1 cellular context compared by ENCODE assay signal in the genomic region with DNA sequence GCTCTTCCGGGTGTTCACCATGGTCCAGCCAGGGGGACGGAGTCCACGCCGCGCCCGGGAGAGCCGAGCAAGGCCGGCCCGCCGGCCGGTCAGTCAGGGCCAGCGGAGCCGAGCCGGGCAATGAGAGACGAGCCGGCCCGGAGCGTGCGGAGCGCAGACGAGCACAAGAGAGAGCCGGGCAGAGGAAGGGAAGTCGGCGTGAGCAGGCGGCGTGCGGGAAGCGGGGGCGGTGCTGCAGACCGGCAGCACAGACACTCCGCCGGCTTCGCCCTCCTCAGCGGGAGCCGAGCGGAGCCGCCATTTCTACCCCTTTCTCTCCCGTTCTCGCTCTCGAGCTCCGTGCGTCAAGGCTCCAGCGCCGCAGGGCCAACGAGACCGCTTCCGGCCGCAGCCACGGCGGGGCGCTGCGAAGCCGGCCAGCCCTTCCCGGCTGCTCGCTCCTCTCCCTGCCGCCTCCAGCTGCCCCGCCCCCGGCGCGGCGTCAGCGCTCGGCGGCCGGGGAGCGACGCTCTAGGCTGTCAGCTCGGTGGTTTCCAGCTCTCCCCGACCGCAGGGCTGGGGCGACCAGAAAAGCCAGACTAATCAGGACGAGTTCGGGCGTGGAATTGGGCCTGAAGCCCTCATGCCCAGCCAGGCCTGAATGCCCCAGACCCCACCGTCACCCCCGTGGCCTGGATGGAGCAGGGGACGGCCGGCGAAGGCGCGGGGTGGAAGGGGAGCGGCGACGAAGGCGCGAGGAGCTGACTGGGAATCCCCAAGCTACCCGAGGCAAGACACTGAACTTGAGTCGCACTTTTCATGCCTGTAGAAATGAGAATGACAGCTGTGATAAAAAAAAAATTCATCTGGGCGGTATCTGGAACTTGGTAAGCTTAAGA.
TF ChIP-seq lines count a peak whose summit lies in the region.

TSS of gene ATAD2B (minus strand) at position 374 of the 878 bp plus-strand sequence. CDS start at position 21, 353 bp downstream.

TF ChIP-seq in K562, 482 proteins besides CTCF, POLR2A, EP300 and RAD21 (continued from another document and continues in another):
- TF ChIP-seq, protein P1, sequence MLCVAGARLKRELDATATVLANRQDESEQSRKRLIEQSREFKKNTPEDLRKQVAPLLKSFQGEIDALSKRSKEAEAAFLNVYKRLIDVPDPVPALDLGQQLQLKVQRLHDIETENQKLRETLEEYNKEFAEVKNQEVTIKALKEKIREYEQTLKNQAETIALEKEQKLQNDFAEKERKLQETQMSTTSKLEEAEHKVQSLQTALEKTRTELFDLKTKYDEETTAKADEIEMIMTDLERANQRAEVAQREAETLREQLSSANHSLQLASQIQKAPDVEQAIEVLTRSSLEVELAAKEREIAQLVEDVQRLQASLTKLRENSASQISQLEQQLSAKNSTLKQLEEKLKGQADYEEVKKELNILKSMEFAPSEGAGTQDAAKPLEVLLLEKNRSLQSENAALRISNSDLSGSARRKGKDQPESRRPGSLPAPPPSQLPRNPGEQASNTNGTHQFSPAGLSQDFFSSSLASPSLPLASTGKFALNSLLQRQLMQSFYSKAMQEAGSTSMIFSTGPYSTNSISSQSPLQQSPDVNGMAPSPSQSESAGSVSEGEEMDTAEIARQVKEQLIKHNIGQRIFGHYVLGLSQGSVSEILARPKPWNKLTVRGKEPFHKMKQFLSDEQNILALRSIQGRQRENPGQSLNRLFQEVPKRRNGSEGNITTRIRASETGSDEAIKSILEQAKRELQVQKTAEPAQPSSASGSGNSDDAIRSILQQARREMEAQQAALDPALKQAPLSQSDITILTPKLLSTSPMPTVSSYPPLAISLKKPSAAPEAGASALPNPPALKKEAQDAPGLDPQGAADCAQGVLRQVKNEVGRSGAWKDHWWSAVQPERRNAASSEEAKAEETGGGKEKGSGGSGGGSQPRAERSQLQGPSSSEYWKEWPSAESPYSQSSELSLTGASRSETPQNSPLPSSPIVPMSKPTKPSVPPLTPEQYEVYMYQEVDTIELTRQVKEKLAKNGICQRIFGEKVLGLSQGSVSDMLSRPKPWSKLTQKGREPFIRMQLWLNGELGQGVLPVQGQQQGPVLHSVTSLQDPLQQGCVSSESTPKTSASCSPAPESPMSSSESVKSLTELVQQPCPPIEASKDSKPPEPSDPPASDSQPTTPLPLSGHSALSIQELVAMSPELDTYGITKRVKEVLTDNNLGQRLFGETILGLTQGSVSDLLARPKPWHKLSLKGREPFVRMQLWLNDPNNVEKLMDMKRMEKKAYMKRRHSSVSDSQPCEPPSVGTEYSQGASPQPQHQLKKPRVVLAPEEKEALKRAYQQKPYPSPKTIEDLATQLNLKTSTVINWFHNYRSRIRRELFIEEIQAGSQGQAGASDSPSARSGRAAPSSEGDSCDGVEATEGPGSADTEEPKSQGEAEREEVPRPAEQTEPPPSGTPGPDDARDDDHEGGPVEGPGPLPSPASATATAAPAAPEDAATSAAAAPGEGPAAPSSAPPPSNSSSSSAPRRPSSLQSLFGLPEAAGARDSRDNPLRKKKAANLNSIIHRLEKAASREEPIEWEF (CRISPR knock-in tag; IDR thresholded peaks at IDR 0.05): no peak
- TF ChIP-seq ZFP30 (CRISPR knock-in tag; IDR thresholded peaks at IDR 0.05; ENCODE audit: borderline replicate concordance): no peak
- TF ChIP-seq, protein P2, sequence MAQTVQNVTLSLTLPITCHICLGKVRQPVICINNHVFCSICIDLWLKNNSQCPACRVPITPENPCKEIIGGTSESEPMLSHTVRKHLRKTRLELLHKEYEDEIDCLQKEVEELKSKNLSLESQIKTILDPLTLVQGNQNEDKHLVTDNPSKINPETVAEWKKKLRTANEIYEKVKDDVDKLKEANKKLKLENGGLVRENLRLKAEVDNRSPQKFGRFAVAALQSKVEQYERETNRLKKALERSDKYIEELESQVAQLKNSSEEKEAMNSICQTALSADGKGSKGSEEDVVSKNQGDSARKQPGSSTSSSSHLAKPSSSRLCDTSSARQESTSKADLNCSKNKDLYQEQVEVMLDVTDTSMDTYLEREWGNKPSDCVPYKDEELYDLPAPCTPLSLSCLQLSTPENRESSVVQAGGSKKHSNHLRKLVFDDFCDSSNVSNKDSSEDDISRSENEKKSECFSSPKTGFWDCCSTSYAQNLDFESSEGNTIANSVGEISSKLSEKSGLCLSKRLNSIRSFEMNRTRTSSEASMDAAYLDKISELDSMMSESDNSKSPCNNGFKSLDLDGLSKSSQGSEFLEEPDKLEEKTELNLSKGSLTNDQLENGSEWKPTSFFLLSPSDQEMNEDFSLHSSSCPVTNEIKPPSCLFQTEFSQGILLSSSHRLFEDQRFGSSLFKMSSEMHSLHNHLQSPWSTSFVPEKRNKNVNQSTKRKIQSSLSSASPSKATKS (CRISPR knock-in tag; IDR thresholded peaks at IDR 0.05): no peak
- peak; percentile 65 for TF ChIP-seq POLR2H (tag; IDR thresholded peaks at IDR 0.05; ENCODE audit: low read depth)
- TF ChIP-seq, protein P3, sequence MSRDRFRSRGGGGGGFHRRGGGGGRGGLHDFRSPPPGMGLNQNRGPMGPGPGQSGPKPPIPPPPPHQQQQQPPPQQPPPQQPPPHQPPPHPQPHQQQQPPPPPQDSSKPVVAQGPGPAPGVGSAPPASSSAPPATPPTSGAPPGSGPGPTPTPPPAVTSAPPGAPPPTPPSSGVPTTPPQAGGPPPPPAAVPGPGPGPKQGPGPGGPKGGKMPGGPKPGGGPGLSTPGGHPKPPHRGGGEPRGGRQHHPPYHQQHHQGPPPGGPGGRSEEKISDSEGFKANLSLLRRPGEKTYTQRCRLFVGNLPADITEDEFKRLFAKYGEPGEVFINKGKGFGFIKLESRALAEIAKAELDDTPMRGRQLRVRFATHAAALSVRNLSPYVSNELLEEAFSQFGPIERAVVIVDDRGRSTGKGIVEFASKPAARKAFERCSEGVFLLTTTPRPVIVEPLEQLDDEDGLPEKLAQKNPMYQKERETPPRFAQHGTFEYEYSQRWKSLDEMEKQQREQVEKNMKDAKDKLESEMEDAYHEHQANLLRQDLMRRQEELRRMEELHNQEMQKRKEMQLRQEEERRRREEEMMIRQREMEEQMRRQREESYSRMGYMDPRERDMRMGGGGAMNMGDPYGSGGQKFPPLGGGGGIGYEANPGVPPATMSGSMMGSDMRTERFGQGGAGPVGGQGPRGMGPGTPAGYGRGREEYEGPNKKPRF (IDR thresholded peaks at IDR 0.05; ENCODE audit: low read depth, low read length): no peak
- peak; percentile 88 for TF ChIP-seq EP400 (IDR thresholded peaks at IDR 0.05)
- TF ChIP-seq CBFA2T2 (conservative IDR thresholded peaks at IDR 0.05): no peak
- no peak for TF ChIP-seq ZNF518B (CRISPR knock-in tag; IDR thresholded peaks at IDR 0.05)
- TF ChIP-seq ZNF707 (CRISPR knock-in tag; conservative IDR thresholded peaks at IDR 0.05): no peak
- no peak for TF ChIP-seq NCOA6 (IDR thresholded peaks at IDR 0.05)
- no peak for TF ChIP-seq RHOXF2B (CRISPR knock-in tag; conservative IDR thresholded peaks at IDR 0.05)
- no peak for TF ChIP-seq ZNF165 (CRISPR knock-in tag; IDR thresholded peaks at IDR 0.05; ENCODE audit: borderline replicate concordance)
- TF ChIP-seq PHF20 (IDR thresholded peaks at IDR 0.05; ENCODE audit: partially characterized antibody): peak; percentile 78
- TF ChIP-seq ZNF766 (CRISPR knock-in tag; conservative IDR thresholded peaks at IDR 0.05): peak; percentile 43; the same call in 1 of the 2 replicates
- peak; percentile 53; the same call in 1 of the 2 replicates for TF ChIP-seq CBX5 (IDR thresholded peaks at IDR 0.05; ENCODE audit: borderline replicate concordance, low read depth)
- no peak for TF ChIP-seq ZBTB7A (IDR thresholded peaks at IDR 0.05; ENCODE audit: borderline replicate concordance, control insufficient read depth, low read depth, low read length)
- peak; percentile 42; the same call in 1 of the 2 replicates for TF ChIP-seq FOSL1 (tag; conservative IDR thresholded peaks at IDR 0.05)
- no peak for TF ChIP-seq KLF10 (CRISPR knock-in tag; IDR thresholded peaks at IDR 0.05)
- TF ChIP-seq, protein P4, sequence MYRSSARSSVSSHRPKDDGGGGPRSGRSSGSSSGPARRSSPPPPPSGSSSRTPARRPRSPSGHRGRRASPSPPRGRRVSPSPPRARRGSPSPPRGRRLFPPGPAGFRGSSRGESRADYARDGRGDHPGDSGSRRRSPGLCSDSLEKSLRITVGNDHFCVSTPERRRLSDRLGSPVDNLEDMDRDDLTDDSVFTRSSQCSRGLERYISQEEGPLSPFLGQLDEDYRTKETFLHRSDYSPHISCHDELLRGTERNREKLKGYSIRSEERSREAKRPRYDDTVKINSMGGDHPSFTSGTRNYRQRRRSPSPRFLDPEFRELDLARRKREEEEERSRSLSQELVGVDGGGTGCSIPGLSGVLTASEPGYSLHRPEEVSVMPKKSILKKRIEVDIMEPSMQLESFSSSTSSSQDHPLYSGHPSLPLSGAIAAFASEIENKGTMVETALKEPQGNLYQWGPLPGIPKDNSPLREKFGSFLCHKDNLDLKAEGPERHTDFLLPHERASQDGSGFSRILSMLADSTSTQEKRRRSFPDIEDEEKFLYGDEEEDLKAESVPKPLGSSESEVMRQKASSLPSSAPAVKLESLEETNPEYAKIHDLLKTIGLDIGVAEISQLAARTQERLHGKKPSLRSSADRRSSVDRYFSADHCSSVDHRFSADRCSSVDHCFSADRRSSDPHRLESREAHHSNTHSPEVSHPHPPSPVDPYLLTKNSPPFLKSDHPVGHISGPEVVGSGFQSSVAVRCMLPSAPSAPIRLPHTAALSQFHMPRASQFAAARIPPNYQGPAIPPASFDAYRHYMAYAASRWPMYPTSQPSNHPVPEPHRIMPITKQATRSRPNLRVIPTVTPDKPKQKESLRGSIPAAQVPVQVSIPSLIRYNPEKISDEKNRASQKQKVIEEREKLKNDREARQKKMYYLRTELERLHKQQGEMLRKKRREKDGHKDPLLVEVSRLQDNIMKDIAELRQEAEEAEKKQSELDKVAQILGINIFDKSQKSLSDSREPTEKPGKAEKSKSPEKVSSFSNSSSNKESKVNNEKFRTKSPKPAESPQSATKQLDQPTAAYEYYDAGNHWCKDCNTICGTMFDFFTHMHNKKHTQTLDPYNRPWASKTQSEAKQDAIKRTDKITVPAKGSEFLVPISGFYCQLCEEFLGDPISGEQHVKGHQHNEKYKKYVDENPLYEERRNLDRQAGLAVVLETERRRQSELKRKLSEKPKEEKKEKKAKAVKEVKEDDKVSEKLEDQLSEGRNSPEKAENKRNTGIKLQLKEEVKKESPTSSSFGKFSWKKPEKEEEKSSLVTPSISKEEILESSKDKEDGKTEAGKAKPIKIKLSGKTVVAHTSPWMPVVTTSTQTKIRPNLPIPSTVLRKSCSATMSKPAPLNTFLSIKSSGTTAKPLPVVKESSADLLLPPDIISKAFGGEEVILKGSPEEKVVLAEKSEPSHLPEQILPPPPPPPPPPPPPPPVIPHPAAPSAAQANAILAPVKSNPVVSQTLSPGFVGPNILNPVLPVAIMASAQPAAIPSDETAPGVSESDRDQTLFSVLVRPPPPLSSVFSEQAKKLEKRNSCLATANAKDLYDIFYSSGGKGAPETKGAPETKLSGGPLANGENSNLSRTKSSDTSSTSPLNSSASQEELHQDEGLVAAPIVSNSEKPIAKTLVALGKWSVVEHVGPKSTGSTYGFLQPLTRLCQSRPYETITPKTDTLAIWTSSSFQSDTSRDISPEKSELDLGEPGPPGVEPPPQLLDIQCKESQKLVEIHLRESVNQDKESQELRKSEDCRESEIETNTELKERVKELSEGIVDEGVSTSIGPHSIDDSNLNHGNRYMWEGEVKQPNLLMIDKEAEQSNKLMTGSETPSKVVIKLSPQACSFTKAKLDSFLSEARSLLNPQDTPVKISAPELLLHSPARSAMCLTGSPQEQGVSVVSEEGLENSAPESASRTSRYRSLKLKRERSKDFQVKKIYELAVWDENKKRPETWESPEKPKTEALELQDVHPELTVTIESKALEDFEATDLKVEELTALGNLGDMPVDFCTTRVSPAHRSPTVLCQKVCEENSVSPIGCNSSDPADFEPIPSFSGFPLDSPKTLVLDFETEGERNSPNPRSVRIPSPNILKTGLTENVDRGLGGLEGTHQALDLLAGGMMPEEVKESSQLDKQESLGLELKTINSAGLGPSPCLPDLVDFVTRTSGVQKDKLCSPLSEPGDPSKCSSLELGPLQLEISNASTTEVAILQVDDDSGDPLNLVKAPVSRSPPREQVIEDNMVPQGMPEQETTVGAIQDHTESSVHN (IDR thresholded peaks at IDR 0.05; ENCODE audit: borderline replicate concordance in 1 of 2, low read depth in 1 of 2): no peak
- no peak for TF ChIP-seq ZNF717 (CRISPR knock-in tag; IDR thresholded peaks at IDR 0.05)
- peak; percentile 80 for TF ChIP-seq POLR2AphosphoS5 (IDR thresholded peaks at IDR 0.05; ENCODE audit: control insufficient read depth, insufficient read depth, low read depth, low read length)
- peak; percentile 66 for TF ChIP-seq EGR1 (conservative IDR thresholded peaks at IDR 0.05)
- no peak for TF ChIP-seq HOMEZ (CRISPR knock-in tag; IDR thresholded peaks at IDR 0.05)
- no peak for TF ChIP-seq ARNT (IDR thresholded peaks at IDR 0.05)
- no peak for TF ChIP-seq ZNF316 (IDR thresholded peaks at IDR 0.05)
- TF ChIP-seq ZNF830 (CRISPR knock-in tag; IDR thresholded peaks at IDR 0.05): no peak
- no peak for TF ChIP-seq ZNF212 (CRISPR knock-in tag; IDR thresholded peaks at IDR 0.05)
- no peak for TF ChIP-seq CHCHD3 (CRISPR knock-in tag; IDR thresholded peaks at IDR 0.05)
- no peak for TF ChIP-seq FOXA3 (CRISPR knock-in tag; conservative IDR thresholded peaks at IDR 0.05 in 1 of 2, IDR thresholded peaks at IDR 0.05 in 1 of 2)
- no peak for TF ChIP-seq HSF4 (CRISPR knock-in tag; IDR thresholded peaks at IDR 0.05; ENCODE audit: borderline replicate concordance)
